11 cellular contexts compared by ENCODE assay signal in the genomic region with DNA sequence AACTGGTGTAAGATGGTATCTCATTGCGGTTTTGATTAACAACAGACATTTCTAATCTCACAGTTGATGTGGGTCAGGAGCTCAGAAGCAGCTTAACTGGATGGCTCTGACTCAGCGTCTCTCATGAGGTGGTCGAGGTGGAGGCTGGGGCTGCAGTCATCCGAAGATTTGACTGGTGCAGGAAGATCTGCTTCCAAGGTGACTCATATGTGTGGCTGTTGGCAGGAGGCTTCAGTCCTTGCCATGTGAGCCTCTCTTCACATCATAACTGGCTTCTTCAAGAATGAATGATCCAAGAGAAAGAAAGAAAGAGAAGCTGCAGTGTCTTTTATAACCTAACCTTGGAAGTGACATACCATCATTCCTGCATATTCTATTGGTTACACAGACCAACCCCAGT.
A peak's percentile ranks its signal among the peaks of the same experiment; 100 is the strongest.
DNase-seq lines count a peak whose midpoint lies in the region; ATAC-seq and TF ChIP-seq lines count a peak whose summit lies in the region.
"Had no signal": no experiment of that assay in that cellular context is flagged by ENCODE, and none has a peak within 500 bp of the region (broad histone marks: within the 10 kb centered on the region; RNA-seq: fewer than 3 reads in every experiment).

No MANE protein-coding gene starts in this region.

- peak in 1 of 2 donors; percentile 51 for DNase-seq in activated naive CD4-positive, alpha-beta T cell treated with anti-CD3 and anti-CD28 coated beads, Interleukin-2, amount 50 U/mL, for 72 hours (ENCODE audit: low spot score in 2 of 2)
- DNase-seq in activated naive CD4-positive, alpha-beta T cell (lab: John Stamatoyannopoulos, UW), result no peak
- DNase-seq in RKO (ENCODE audit: low spot score), result peak; percentile 69
- peak; percentile 12 for DNase-seq in coronary artery (ENCODE audit: low spot score)
- DNase-seq in stimulated activated naive CD8-positive, alpha-beta T cell treated with anti-CD3 and anti-CD28 coated beads, Interleukin-15, Interleukin-2, amounts not matched to agents 100 U/mL and 50 U/mL, for 24 hours, result no peak
- no peak for DNase-seq in DMS79 (lab: John Stamatoyannopoulos, UW)
- DNase-seq: NCI-H1436 treated with DMSO at 0.1 percent for 48 hours, RPMI8226 had no signal

- no peaks in the 10 kb centered on the region for H3K9me3 Mint-ChIP-seq in activated naive CD4-positive, alpha-beta T cell treated with anti-CD3 and anti-CD28 coated beads, Interleukin-2, amount 50 U/mL, for 72 hours

- no peak for TF ChIP-seq CTCF in coronary artery (IDR thresholded peaks at IDR 0.05)

- H3K27ac ChIP-seq in coronary artery, result no peak overlapping the region
- H3K27ac ChIP-seq: BLaER1 had no signal

- H3K36me3 Mint-ChIP-seq in activated naive CD4-positive, alpha-beta T cell treated with anti-CD3 and anti-CD28 coated beads, Interleukin-2, amount 50 U/mL, for 72 hours, result no peaks in the 10 kb centered on the region

- no peak overlapping the region for H3K27ac Mint-ChIP-seq in activated naive CD4-positive, alpha-beta T cell treated with anti-CD3 and anti-CD28 coated beads, Interleukin-2, amount 50 U/mL, for 72 hours

- no peak overlapping the region for H3K4me3 ChIP-seq in coronary artery
- H3K4me3 ChIP-seq: BLaER1 had no signal

- peak; percentile 77 to 81 for ATAC-seq in activated naive CD4-positive, alpha-beta T cell treated with anti-CD3 and anti-CD28 coated beads, Interleukin-2, amount 50 U/mL, for 72 hours
- ATAC-seq in stimulated activated naive CD8-positive, alpha-beta T cell treated with anti-CD3 and anti-CD28 coated beads, Interleukin-15, Interleukin-2, amounts not matched to agents 100 U/mL and 50 U/mL, for 24 hours, result peak; percentile 52
- ATAC-seq in GM18861 (IDR thresholded peaks at IDR 0.05; ENCODE audit: unreplicated experiment) (no peak), HG03280 (IDR thresholded peaks at IDR 0.05; ENCODE audit: unreplicated experiment) (no peak)

Comparison
In these comparisons a context has a peak if more than half of its experiments do, and no peak if none do; other contexts are left out.
1. ATAC-seq: peak in activated naive CD4-positive, alpha-beta T cell treated with anti-CD3 and anti-CD28 coated beads, Interleukin-2, amount 50 U/mL, for 72 hours (2 of 2) and stimulated activated naive CD8-positive, alpha-beta T cell treated with anti-CD3 and anti-CD28 coated beads, Interleukin-15, Interleukin-2, amounts not matched to agents 100 U/mL and 50 U/mL, for 24 hours (single experiment); none in GM18861 (single experiment) and HG03280 (single experiment).
2. DNase-seq: peak in RKO (single experiment) and coronary artery (single experiment); none in activated naive CD4-positive, alpha-beta T cell (0 of 4), stimulated activated naive CD8-positive, alpha-beta T cell treated with anti-CD3 and anti-CD28 coated beads, Interleukin-15, Interleukin-2, amounts not matched to agents 100 U/mL and 50 U/mL, for 24 hours (single experiment) and DMS79 (single experiment).